In the genomic region with DNA sequence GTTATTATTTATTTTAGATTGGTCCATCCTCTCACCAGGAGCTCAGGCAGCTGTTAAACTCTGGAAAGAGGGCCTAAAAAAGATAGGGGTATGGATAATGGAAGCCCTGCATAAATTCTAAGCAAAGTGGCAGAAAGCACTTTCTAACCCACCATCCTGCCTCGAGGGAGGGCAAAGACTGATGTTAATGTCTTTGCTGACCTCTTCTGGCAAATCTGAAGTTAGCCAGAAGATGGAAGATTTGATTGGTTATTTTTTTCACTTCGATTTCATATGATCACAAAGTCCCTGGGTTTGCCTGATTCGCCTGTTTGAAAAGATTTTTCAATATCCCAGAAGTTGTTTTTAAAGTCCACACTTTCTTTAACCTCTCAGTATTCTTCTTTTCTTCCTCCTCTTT, we compare ENCODE assay signal across 11 cellular contexts. TPM values are rescaled to one million over a fixed set of nuclear protein-coding genes. Genes with fewer than 3 reads are reported as not detected.
A peak's percentile ranks its signal among the peaks of the same experiment; 100 is the strongest.
DNase-seq lines count a peak whose midpoint lies in the region; ATAC-seq and TF ChIP-seq lines count a peak whose summit lies in the region.
"Had no signal": no experiment of that assay in that cellular context is flagged by ENCODE, and none has a peak within 500 bp of the region (broad histone marks: within the 10 kb centered on the region; RNA-seq: fewer than 3 reads in every experiment).

No MANE protein-coding gene starts in this region.

- H3K4me3 ChIP-seq in KMS-11 (IDR thresholded peaks at IDR 0.05; ENCODE audit: insufficient read depth, low read depth, low read length), result no peak overlapping the region

- H2AFZ ChIP-seq in KMS-11 (ENCODE audit: low read depth), result no peak overlapping the region

- no peak overlapping the region for H3K27ac ChIP-seq in KMS-11

- DNase-seq in Daoy (ENCODE audit: low read depth) (peak; percentile 42), amniotic epithelial cell (ENCODE audit: low read depth) (peak; percentile 30), memory B cell (ENCODE audit: low spot score in 2 of 2) (no peak), WTC11 (ENCODE audit: low spot score) (no peak), left cardiac atrium (no peak), NCI-H128 (lab: John Stamatoyannopoulos, UW; ENCODE audit: unreplicated experiment) (no peak)
- DNase-seq: activated CD4-positive, alpha-beta T cell treated with anti-CD3 and anti-CD28 coated beads, Interleukin-2, amount 10 ng/mL, durations not matched to agents 7 days and 5 days; NCI-H2171 treated with DMSO at 0.1 percent for 48 hours had no signal

- H3K27me3 Mint-ChIP-seq in memory B cell (no peaks in the 10 kb centered on the region), WTC11 (ENCODE audit: low read depth) (peaks cover 11% of the 10 kb centered on the region)
- H3K27me3 Mint-ChIP-seq: dendritic cell treated with granulocyte-macrophage colony-stimulating factor and Interleukin-4, amounts not matched to agents 40 ng/mL and 50 ng/mL, for 4 days had no signal

- no peaks in the 10 kb centered on the region for H3K36me3 ChIP-seq in KMS-11 (ENCODE audit: insufficient read depth)

- H3K79me2 ChIP-seq in KMS-11 (ENCODE audit: insufficient read depth, low read depth), result no peaks in the 10 kb centered on the region

- no peaks in the 10 kb centered on the region for H3K36me3 Mint-ChIP-seq in memory B cell
- H3K36me3 Mint-ChIP-seq in WTC11, result 0 out of 2 replicates have a peak, but pooled peaks cover 4% of the 10 kb centered on the region

- POLR2A ChIA-PET in WTC11 (lab: Charles Lee), result no interaction called here

- H4K20me1 ChIP-seq in KMS-11 (ENCODE audit: insufficient read depth), result no peaks in the 10 kb centered on the region

- peaks cover 8% of the 10 kb centered on the region for H3K4me1 Mint-ChIP-seq in memory B cell
- peaks cover 2% of the 10 kb centered on the region for H3K4me1 Mint-ChIP-seq in WTC11

- H3K9ac ChIP-seq in KMS-11, result no peak overlapping the region

- no peak overlapping the region for H3K4me3 Mint-ChIP-seq in memory B cell
- H3K4me3 Mint-ChIP-seq in WTC11, result no peak overlapping the region
- H3K4me3 Mint-ChIP-seq: activated CD4-positive, alpha-beta T cell treated with anti-CD3 and anti-CD28 coated beads, Interleukin-2, amount 10 ng/mL, durations not matched to agents 7 days and 5 days; dendritic cell treated with granulocyte-macrophage colony-stimulating factor and Interleukin-4, amounts not matched to agents 40 ng/mL and 50 ng/mL, for 4 days had no signal

- TF ChIP-seq CTCF in KMS-11 (conservative IDR thresholded peaks at IDR 0.05; ENCODE audit: low read depth, low read length) (peak; percentile 46; the same call in 1 of the 2 replicates), WTC11 (IDR thresholded peaks at IDR 0.05) (no peak)

- CTCF ChIA-PET in WTC11 (lab: Charles Lee), result interaction anchor here (0.7 to 18.8 kb wide), 14 partner anchors 14 to 398 kb away, joined by 3 to 346 read pairs (median 8); partner anchors contain the start of genes EPHB6 and TRPV6

- intact Hi-C loops in left cardiac atrium (cut with DNase I), result loop anchor here (2.0 to 10.0 kb wide), 3 partner anchors 117 to 147 kb away; partner anchors contain the start of genes EPHB6 (in 2 of the 2) and TRPV6 (in 1 of the 2)

- H3K27me3 ChIP-seq in KMS-11 (ENCODE audit: insufficient read depth, low read depth), result no peaks in the 10 kb centered on the region

- H3K9me3 Mint-ChIP-seq in memory B cell, result no peaks in the 10 kb centered on the region
- peaks cover 9% of the 10 kb centered on the region; the same call in 1 of the 2 replicates for H3K9me3 Mint-ChIP-seq in WTC11
- H3K9me3 Mint-ChIP-seq: activated CD4-positive, alpha-beta T cell treated with anti-CD3 and anti-CD28 coated beads, Interleukin-2, amount 10 ng/mL, durations not matched to agents 7 days and 5 days; dendritic cell treated with granulocyte-macrophage colony-stimulating factor and Interleukin-4, amounts not matched to agents 40 ng/mL and 50 ng/mL, for 4 days had no signal

- ATAC-seq in memory B cell (ENCODE audit: low read depth) (peak; percentile 51), HG03025 (IDR thresholded peaks at IDR 0.05; ENCODE audit: low FRiP score, unreplicated experiment) (no peak), WTC11 (no peak; the same call in 1 of the 2 replicates), left cardiac atrium (no peak)

- H3K4me1 ChIP-seq in KMS-11 (ENCODE audit: low read depth, poor library complexity, severe bottlenecking), result peaks cover 4% of the 10 kb centered on the region

- H3K27ac Mint-ChIP-seq in memory B cell, result no peak overlapping the region
- no peak overlapping the region for H3K27ac Mint-ChIP-seq in WTC11
- H3K27ac Mint-ChIP-seq: activated CD4-positive, alpha-beta T cell treated with anti-CD3 and anti-CD28 coated beads, Interleukin-2, amount 10 ng/mL, durations not matched to agents 7 days and 5 days; dendritic cell treated with granulocyte-macrophage colony-stimulating factor and Interleukin-4, amounts not matched to agents 40 ng/mL and 50 ng/mL, for 4 days had no signal

- no peak overlapping the region for H3K4me2 ChIP-seq in KMS-11

TF ChIP-seq in WTC11, 78 proteins besides CTCF, POLR2A, EP300 and RAD21:
- TF ChIP-seq ELF4 (CRISPR knock-in tag; IDR thresholded peaks at IDR 0.05; ENCODE audit: low read depth) (no peak), IRF1 (CRISPR knock-in tag; IDR thresholded peaks at IDR 0.05) (no peak), HMGA2 (CRISPR knock-in tag; IDR thresholded peaks at IDR 0.05) (no peak), ZNF219 (CRISPR knock-in tag; IDR thresholded peaks at IDR 0.05; ENCODE audit: borderline replicate concordance) (no peak), NR2C2 (CRISPR knock-in tag; IDR thresholded peaks at IDR 0.05) (no peak), EMX1 (CRISPR knock-in tag; IDR thresholded peaks at IDR 0.05) (no peak), ZSCAN18 (CRISPR knock-in tag; IDR thresholded peaks at IDR 0.05) (no peak)
- TF ChIP-seq, protein P1, sequence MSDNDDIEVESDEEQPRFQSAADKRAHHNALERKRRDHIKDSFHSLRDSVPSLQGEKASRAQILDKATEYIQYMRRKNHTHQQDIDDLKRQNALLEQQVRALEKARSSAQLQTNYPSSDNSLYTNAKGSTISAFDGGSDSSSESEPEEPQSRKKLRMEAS (CRISPR knock-in tag; IDR thresholded peaks at IDR 0.05), result no peak
- TF ChIP-seq, protein P2, sequence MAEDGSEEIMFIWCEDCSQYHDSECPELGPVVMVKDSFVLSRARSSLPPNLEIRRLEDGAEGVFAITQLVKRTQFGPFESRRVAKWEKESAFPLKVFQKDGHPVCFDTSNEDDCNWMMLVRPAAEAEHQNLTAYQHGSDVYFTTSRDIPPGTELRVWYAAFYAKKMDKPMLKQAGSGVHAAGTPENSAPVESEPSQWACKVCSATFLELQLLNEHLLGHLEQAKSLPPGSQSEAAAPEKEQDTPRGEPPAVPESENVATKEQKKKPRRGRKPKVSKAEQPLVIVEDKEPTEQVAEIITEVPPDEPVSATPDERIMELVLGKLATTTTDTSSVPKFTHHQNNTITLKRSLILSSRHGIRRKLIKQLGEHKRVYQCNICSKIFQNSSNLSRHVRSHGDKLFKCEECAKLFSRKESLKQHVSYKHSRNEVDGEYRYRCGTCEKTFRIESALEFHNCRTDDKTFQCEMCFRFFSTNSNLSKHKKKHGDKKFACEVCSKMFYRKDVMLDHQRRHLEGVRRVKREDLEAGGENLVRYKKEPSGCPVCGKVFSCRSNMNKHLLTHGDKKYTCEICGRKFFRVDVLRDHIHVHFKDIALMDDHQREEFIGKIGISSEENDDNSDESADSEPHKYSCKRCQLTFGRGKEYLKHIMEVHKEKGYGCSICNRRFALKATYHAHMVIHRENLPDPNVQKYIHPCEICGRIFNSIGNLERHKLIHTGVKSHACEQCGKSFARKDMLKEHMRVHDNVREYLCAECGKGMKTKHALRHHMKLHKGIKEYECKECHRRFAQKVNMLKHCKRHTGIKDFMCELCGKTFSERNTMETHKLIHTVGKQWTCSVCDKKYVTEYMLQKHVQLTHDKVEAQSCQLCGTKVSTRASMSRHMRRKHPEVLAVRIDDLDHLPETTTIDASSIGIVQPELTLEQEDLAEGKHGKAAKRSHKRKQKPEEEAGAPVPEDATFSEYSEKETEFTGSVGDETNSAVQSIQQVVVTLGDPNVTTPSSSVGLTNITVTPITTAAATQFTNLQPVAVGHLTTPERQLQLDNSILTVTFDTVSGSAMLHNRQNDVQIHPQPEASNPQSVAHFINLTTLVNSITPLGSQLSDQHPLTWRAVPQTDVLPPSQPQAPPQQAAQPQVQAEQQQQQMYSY (CRISPR knock-in tag; IDR thresholded peaks at IDR 0.05), result no peak
TF ChIP-seq in WTC11: peak in this region for 0.

RNA-seq across cellular contexts. Expression of gene OR9A2, which starts 24.8 kb away (rescaled TPM):
- not detected in 2 replicates for total RNA-seq in Daoy (2014; rRNA removed; shearing (Covaris generic))
- total RNA-seq in WTC11 (2021), result not detected in 3 replicates
- total RNA-seq in left cardiac atrium, result not detected
- total RNA-seq: activated CD4-positive, alpha-beta T cell treated with anti-CD3 and anti-CD28 coated beads, Interleukin-2, amount 10 ng/mL, durations not matched to agents 7 days and 5 days had no signal

RNA-seq across cellular contexts. Expression of gene KEL, which starts 39.9 kb away (rescaled TPM):
- total RNA-seq in Daoy (2014; rRNA removed; shearing (Covaris generic)), result 0.36 TPM in 1 of 2 replicates, not detected in the other
- total RNA-seq in WTC11 (2021) (0.87 to 2.8 TPM (median 2.5 TPM) in 3 replicates), left cardiac atrium (under 1 TPM in 1 of 2 donors, not detected in 1; 0.15 TPM)

RNA-seq across cellular contexts. Expression of gene OR6V1, which starts 50.0 kb away (rescaled TPM):
- not detected in 2 replicates for total RNA-seq in Daoy (2014; rRNA removed; shearing (Covaris generic))
- not detected in 3 replicates for total RNA-seq in WTC11 (2021)
- total RNA-seq in left cardiac atrium, result not detected
- total RNA-seq: activated CD4-positive, alpha-beta T cell treated with anti-CD3 and anti-CD28 coated beads, Interleukin-2, amount 10 ng/mL, durations not matched to agents 7 days and 5 days had no signal

Comparison
In these comparisons a context has a peak if more than half of its experiments do, and no peak if none do; other contexts are left out.
1. DNase-seq: peak in Daoy (single experiment) and amniotic epithelial cell (single experiment); none in memory B cell (0 of 2), WTC11 (single experiment), left cardiac atrium (single experiment) and NCI-H128 (single experiment).